In genomic region chr2:155695505-155695904, GRCh38 we compare ENCODE assay signal across 39 cellular contexts.
"Had no signal": no experiment of that assay in that cellular context is flagged by ENCODE, and none has a peak within 500 bp of the region (broad histone marks: within the 10 kb centered on the region; RNA-seq: fewer than 3 reads in every experiment).

No MANE protein-coding gene starts in this region.

- H3K4me1 Mint-ChIP-seq: activated naive CD4-positive, alpha-beta T cell treated with anti-CD3 and anti-CD28 coated beads, Interleukin-2, amount 10 ng/mL, durations not matched to agents 7 days and 5 days; activated naive CD4-positive, alpha-beta T cell treated with anti-CD3 and anti-CD28 coated beads, Interleukin-2, amount 50 U/mL, for 24 hours; activated naive CD8-positive, alpha-beta T cell treated with anti-CD3 and anti-CD28 coated beads for 36 hours; activated naive CD8-positive, alpha-beta T cell treated with anti-CD3 and anti-CD28 coated beads, Interleukin-2, amount 10 ng/mL, durations not matched to agents 7 days and 5 days; activated naive CD8-positive, alpha-beta T cell treated with anti-CD3 and anti-CD28 coated beads, Interleukin-2, amount 50 U/mL, for 24 hours; activated T-helper 17 cell treated with anti-CD3 and anti-CD28 coated beads, Interleukin-2, amount 50 U/mL, for 72 hours; brain; central memory CD8-positive, alpha-beta T cell had no signal

- H3K36me3 ChIP-seq: adrenal gland, ascending aorta, brain microvascular endothelial cell, breast epithelium, cardiac muscle cell had no signal

- H3K27ac ChIP-seq: adrenal gland, ascending aorta, body of pancreas, brain microvascular endothelial cell, breast epithelium, cardiac muscle cell had no signal

- ATAC-seq: activated naive CD4-positive, alpha-beta T cell treated with anti-CD3 and anti-CD28 coated beads, Interleukin-2, amount 50 U/mL, for 72 hours; activated naive CD8-positive, alpha-beta T cell treated with anti-CD3 and anti-CD28 coated beads, Interleukin-2, amount 50 U/mL, for 24 hours; activated T-cell treated with anti-CD3 and anti-CD28 coated beads, Interleukin-2, amount 50 U/mL, for 4 hours; activated T-cell treated with anti-CD3 and anti-CD28 coated beads, Interleukin-2, amount 50 U/mL, for 72 hours; activated T-helper 17 cell treated with anti-CD3 and anti-CD28 coated beads, Interleukin-2, amount 50 U/mL, for 72 hours; body of pancreas had no signal

- H3K9me3 Mint-ChIP-seq: activated naive CD4-positive, alpha-beta T cell treated with anti-CD3 and anti-CD28 coated beads for 36 hours; activated naive CD4-positive, alpha-beta T cell treated with anti-CD3 and anti-CD28 coated beads, Interleukin-2, amount 10 ng/mL, durations not matched to agents 7 days and 5 days; activated naive CD4-positive, alpha-beta T cell treated with anti-CD3 and anti-CD28 coated beads, Interleukin-2, amount 50 U/mL, for 24 hours; activated naive CD8-positive, alpha-beta T cell treated with anti-CD3 and anti-CD28 coated beads for 36 hours; activated naive CD8-positive, alpha-beta T cell treated with anti-CD3 and anti-CD28 coated beads, Interleukin-2, amount 10 ng/mL, durations not matched to agents 7 days and 5 days; activated naive CD8-positive, alpha-beta T cell treated with anti-CD3 and anti-CD28 coated beads, Interleukin-2, amount 50 U/mL, for 24 hours; activated T-cell treated with anti-CD3 and anti-CD28 coated beads, Interleukin-2, amount 50 U/mL, for 4 hours; activated T-cell treated with anti-CD3 and anti-CD28 coated beads, Interleukin-2, amount 50 U/mL, for 72 hours; activated T-helper 1 cell treated with anti-CD3 and anti-CD28 coated beads, Interleukin-12 subunit alpha, Interleukin-12 subunit beta, Interleukin-2, Interleukin-4 antibody, amounts not matched to agents 30 ng/mL and 10 ng/mL and 1 ng/mL, durations not matched to agents 14 hours and 24 hours and 36 hours; activated T-helper 2 cell treated with anti-CD3 and anti-CD28 coated beads, Interferon-gamma antibody, Interleukin-2, Interleukin-4, amounts not matched to agents 10 μg/mL and 5 μg/mL and 100 μg/mL, durations not matched to agents 14 hours and 24 hours and 36 hours had no signal

- H3K27ac Mint-ChIP-seq: activated naive CD4-positive, alpha-beta T cell treated with anti-CD3 and anti-CD28 coated beads for 36 hours; activated naive CD4-positive, alpha-beta T cell treated with anti-CD3 and anti-CD28 coated beads, Interleukin-2, amount 10 ng/mL, durations not matched to agents 7 days and 5 days; activated naive CD4-positive, alpha-beta T cell treated with anti-CD3 and anti-CD28 coated beads, Interleukin-2, amount 50 U/mL, for 24 hours; activated naive CD4-positive, alpha-beta T cell treated with anti-CD3 and anti-CD28 coated beads, Interleukin-2, amount 50 U/mL, for 72 hours; activated naive CD8-positive, alpha-beta T cell; activated naive CD8-positive, alpha-beta T cell treated with anti-CD3 and anti-CD28 coated beads for 36 hours; activated naive CD8-positive, alpha-beta T cell treated with anti-CD3 and anti-CD28 coated beads, Interleukin-2, amount 10 ng/mL, durations not matched to agents 7 days and 5 days; activated naive CD8-positive, alpha-beta T cell treated with anti-CD3 and anti-CD28 coated beads, Interleukin-2, amount 50 U/mL, for 24 hours; activated T-cell treated with anti-CD3 and anti-CD28 coated beads, Interleukin-2, amount 50 U/mL, for 24 hours; activated T-cell treated with anti-CD3 and anti-CD28 coated beads, Interleukin-2, amount 50 U/mL, for 72 hours; activated T-helper 1 cell treated with anti-CD3 and anti-CD28 coated beads, Interleukin-12 subunit alpha, Interleukin-12 subunit beta, Interleukin-2, Interleukin-4 antibody, amounts not matched to agents 30 ng/mL and 10 ng/mL and 1 ng/mL, durations not matched to agents 14 hours and 24 hours and 36 hours; activated T-helper 17 cell treated with anti-CD3 and anti-CD28 coated beads, Interleukin-2, amount 50 U/mL, for 72 hours; activated T-helper 2 cell treated with anti-CD3 and anti-CD28 coated beads, Interferon-gamma antibody, Interleukin-2, Interleukin-4, amounts not matched to agents 10 μg/mL and 5 μg/mL and 100 μg/mL, durations not matched to agents 14 hours and 24 hours and 36 hours; brain had no signal

- H3K9me3 ChIP-seq: adrenal gland, ascending aorta, body of pancreas, breast epithelium had no signal

- H3K36me3 Mint-ChIP-seq: activated naive CD4-positive, alpha-beta T cell treated with anti-CD3 and anti-CD28 coated beads, Interleukin-2, amount 10 ng/mL, durations not matched to agents 7 days and 5 days; activated naive CD4-positive, alpha-beta T cell treated with anti-CD3 and anti-CD28 coated beads, Interleukin-2, amount 50 U/mL, for 24 hours; activated naive CD4-positive, alpha-beta T cell treated with anti-CD3 and anti-CD28 coated beads, Interleukin-2, amount 50 U/mL, for 72 hours; activated naive CD8-positive, alpha-beta T cell; activated naive CD8-positive, alpha-beta T cell treated with anti-CD3 and anti-CD28 coated beads for 36 hours; activated naive CD8-positive, alpha-beta T cell treated with anti-CD3 and anti-CD28 coated beads, Interleukin-2, amount 10 ng/mL, durations not matched to agents 7 days and 5 days; brain had no signal

- H3K4me3 ChIP-seq: adrenal gland, ascending aorta, body of pancreas, breast epithelium, cardiac muscle cell had no signal

- FAIRE-seq: astrocyte, bronchial epithelial cell had no signal

- H3K4me3 Mint-ChIP-seq: activated naive CD4-positive, alpha-beta T cell treated with anti-CD3 and anti-CD28 coated beads for 36 hours; activated naive CD4-positive, alpha-beta T cell treated with anti-CD3 and anti-CD28 coated beads, Interleukin-2, amount 10 ng/mL, durations not matched to agents 7 days and 5 days; activated naive CD4-positive, alpha-beta T cell treated with anti-CD3 and anti-CD28 coated beads, Interleukin-2, amount 50 U/mL, for 24 hours; activated naive CD8-positive, alpha-beta T cell; activated naive CD8-positive, alpha-beta T cell treated with anti-CD3 and anti-CD28 coated beads for 36 hours; activated naive CD8-positive, alpha-beta T cell treated with anti-CD3 and anti-CD28 coated beads, Interleukin-2, amount 10 ng/mL, durations not matched to agents 7 days and 5 days; activated naive CD8-positive, alpha-beta T cell treated with anti-CD3 and anti-CD28 coated beads, Interleukin-2, amount 50 U/mL, for 24 hours; activated T-cell treated with anti-CD3 and anti-CD28 coated beads, Interleukin-2, amount 50 U/mL, for 24 hours; activated T-cell treated with anti-CD3 and anti-CD28 coated beads, Interleukin-2, amount 50 U/mL, for 4 hours; activated T-cell treated with anti-CD3 and anti-CD28 coated beads, Interleukin-2, amount 50 U/mL, for 72 hours; activated T-helper 1 cell treated with anti-CD3 and anti-CD28 coated beads, Interleukin-12 subunit alpha, Interleukin-12 subunit beta, Interleukin-2, Interleukin-4 antibody, amounts not matched to agents 30 ng/mL and 10 ng/mL and 1 ng/mL, durations not matched to agents 14 hours and 24 hours and 36 hours; activated T-helper 17 cell treated with anti-CD3 and anti-CD28 coated beads, Interleukin-2, amount 50 U/mL, for 72 hours; brain; central memory CD8-positive, alpha-beta T cell had no signal

- H3K4me1 ChIP-seq: adrenal gland, ascending aorta, body of pancreas, breast epithelium had no signal

- H3K27me3 Mint-ChIP-seq: activated naive CD4-positive, alpha-beta T cell treated with anti-CD3 and anti-CD28 coated beads, Interleukin-2, amount 10 ng/mL, durations not matched to agents 7 days and 5 days; activated naive CD4-positive, alpha-beta T cell treated with anti-CD3 and anti-CD28 coated beads, Interleukin-2, amount 50 U/mL, for 24 hours; activated naive CD8-positive, alpha-beta T cell treated with anti-CD3 and anti-CD28 coated beads for 36 hours; activated naive CD8-positive, alpha-beta T cell treated with anti-CD3 and anti-CD28 coated beads, Interleukin-2, amount 10 ng/mL, durations not matched to agents 7 days and 5 days; activated T-cell treated with anti-CD3 and anti-CD28 coated beads, Interleukin-2, amount 50 U/mL, for 24 hours; activated T-helper 17 cell treated with anti-CD3 and anti-CD28 coated beads, Interleukin-2, amount 50 U/mL, for 72 hours; brain; central memory CD8-positive, alpha-beta T cell had no signal

- H3K27me3 ChIP-seq: adrenal gland, ascending aorta, body of pancreas, brain microvascular endothelial cell, breast epithelium, cardiac muscle cell had no signal

- DNase-seq: activated effector memory CD4-positive, alpha-beta T cell treated with anti-CD3 and anti-CD28 coated beads, Interleukin-2, amount 50 U/mL, for 16 hours; activated effector memory CD4-positive, alpha-beta T cell treated with Interleukin-2 at 50 U/mL for 16 hours; activated gamma-delta T cell; activated gamma-delta T cell treated with Interleukin-2 at 50 U/mL for 16 hours; activated naive CD4-positive, alpha-beta T cell; activated naive CD4-positive, alpha-beta T cell treated with anti-CD3 and anti-CD28 coated beads for 36 hours; activated naive CD4-positive, alpha-beta T cell treated with anti-CD3 and anti-CD28 coated beads, Interleukin-2, amount 10 ng/mL, durations not matched to agents 7 days and 5 days; activated naive CD4-positive, alpha-beta T cell treated with anti-CD3 and anti-CD28 coated beads, Interleukin-2, amount 50 U/mL, for 16 hours; activated naive CD4-positive, alpha-beta T cell treated with Interleukin-2 at 50 U/mL for 16 hours; activated naive CD8-positive, alpha-beta T cell treated with anti-CD3 and anti-CD28 coated beads for 36 hours; activated naive CD8-positive, alpha-beta T cell treated with anti-CD3 and anti-CD28 coated beads, Interleukin-2, amount 10 ng/mL, durations not matched to agents 7 days and 5 days; activated naive CD8-positive, alpha-beta T cell treated with anti-CD3 and anti-CD28 coated beads, Interleukin-2, amount 50 U/mL, for 24 hours; activated T-cell treated with anti-CD3 and anti-CD28 coated beads, Interleukin-2, amount 50 U/mL, for 24 hours; activated T-cell treated with anti-CD3 and anti-CD28 coated beads, Interleukin-2, amount 50 U/mL, for 4 hours; activated T-cell treated with anti-CD3 and anti-CD28 coated beads, Interleukin-2, amount 50 U/mL, for 48 hours; activated T-cell treated with anti-CD3 and anti-CD28 coated beads, Interleukin-2, amount 50 U/mL, for 72 hours; adrenal gland; amniotic stem cell; amygdala; anterior cingulate cortex; aorta; body of pancreas; brain microvascular endothelial cell; caudate nucleus; central memory CD4-positive, alpha-beta T cell; cerebellar nuclear complex had no signal
